2 cellular contexts compared by ENCODE assay signal in genomic region chr6:13573669-13574110, GRCh38.
TF ChIP-seq lines count a peak whose summit lies in the region.

No MANE protein-coding gene starts in this region.

TF ChIP-seq in SK-N-SH, 30 proteins besides CTCF, POLR2A, EP300 and RAD21 (continued from another document):
- no peak for TF ChIP-seq IRF3 (IDR thresholded peaks at IDR 0.05; ENCODE audit: low read depth, low read length)
- no peak for TF ChIP-seq TEAD4 (IDR thresholded peaks at IDR 0.05; ENCODE audit: borderline replicate concordance, insufficient read depth)
- TF ChIP-seq NFIC (IDR thresholded peaks at IDR 0.05; ENCODE audit: borderline replicate concordance), result no peak
- TF ChIP-seq MAX (IDR thresholded peaks at IDR 0.05; ENCODE audit: low read depth), result peak; percentile 19; the same call in 1 of the 2 replicates
- TF ChIP-seq USF2 (IDR thresholded peaks at IDR 0.05; ENCODE audit: borderline replicate concordance, low read depth, low read length), result no peak

TF ChIP-seq in SK-N-SH treated with all-trans-retinoic acid at 6 μM for 48 hours, 23 proteins besides CTCF, POLR2A, EP300 and RAD21:
- TF ChIP-seq TSHZ2 (CRISPR knock-in tag; IDR thresholded peaks at IDR 0.05) (no peak), ARNTL (CRISPR knock-in tag; IDR thresholded peaks at IDR 0.05; ENCODE audit: borderline replicate concordance, low read depth) (no peak), CSDC2 (CRISPR knock-in tag; IDR thresholded peaks at IDR 0.05) (no peak), ZNF70 (CRISPR knock-in tag; IDR thresholded peaks at IDR 0.05) (no peak), RARB (CRISPR knock-in tag; IDR thresholded peaks at IDR 0.05) (no peak), CREB5 (CRISPR knock-in tag; IDR thresholded peaks at IDR 0.05; ENCODE audit: low read depth) (no peak), PPARA (CRISPR knock-in tag; IDR thresholded peaks at IDR 0.05; ENCODE audit: borderline replicate concordance) (no peak), BACH2 (CRISPR knock-in tag; IDR thresholded peaks at IDR 0.05; ENCODE audit: borderline replicate concordance) (no peak), ZFP30 (CRISPR knock-in tag; IDR thresholded peaks at IDR 0.05) (no peak), ZFP3 (CRISPR knock-in tag; IDR thresholded peaks at IDR 0.05) (no peak), ZNF565 (CRISPR knock-in tag; conservative IDR thresholded peaks at IDR 0.05; ENCODE audit: low read depth) (no peak), TCF4 (CRISPR knock-in tag; IDR thresholded peaks at IDR 0.05; ENCODE audit: borderline replicate concordance) (no peak), CSRNP3 (CRISPR knock-in tag; IDR thresholded peaks at IDR 0.05) (no peak), POU6F1 (CRISPR knock-in tag; IDR thresholded peaks at IDR 0.05; ENCODE audit: borderline replicate concordance, low read depth) (no peak), ESRRG (CRISPR knock-in tag; IDR thresholded peaks at IDR 0.05) (no peak), SNAI2 (CRISPR knock-in tag; IDR thresholded peaks at IDR 0.05) (no peak), ZNF8 (CRISPR knock-in tag; IDR thresholded peaks at IDR 0.05) (no peak), ZC3H10 (CRISPR knock-in tag; IDR thresholded peaks at IDR 0.05) (no peak), PATZ1 (CRISPR knock-in tag; IDR thresholded peaks at IDR 0.05; ENCODE audit: borderline replicate concordance) (no peak)
